In genomic region chr10:17229967-17230682, GRCh38 we compare ENCODE assay signal across 8 cellular contexts. TPM values are rescaled to one million over a fixed set of nuclear protein-coding genes. Genes with fewer than 3 reads are reported as not detected.
DNase-seq lines count a peak whose midpoint lies in the region; TF ChIP-seq lines count a peak whose summit lies in the region.

No MANE protein-coding gene starts in this region.

- H3K27ac ChIP-seq in iPS-20b (ENCODE audit: low read length), result no peak overlapping the region

- peak overlapping the region; percentile 81 for H3K4me3 ChIP-seq in HAP-1
- H3K4me3 ChIP-seq in MG63, result peak overlapping the region; percentile 82
- H3K4me3 ChIP-seq in astrocyte of the spinal cord (ENCODE audit: low read depth, low read length), result peak overlapping the region; percentile 98
- peak overlapping the region; percentile 90 for H3K4me3 ChIP-seq in iPS-20b (ENCODE audit: low read length)

- H3K9me3 ChIP-seq in HAP-1, result 0 out of 2 replicates have a peak, but pooled peaks cover 2% of the 10 kb centered on the region
- no peaks in the 10 kb centered on the region for H3K9me3 ChIP-seq in MG63
- H3K9me3 ChIP-seq in iPS-20b (ENCODE audit: insufficient read depth, low read depth, low read length), result no peaks in the 10 kb centered on the region

- TF ChIP-seq CTCF in GM12874 (IDR thresholded peaks at IDR 0.05; ENCODE audit: insufficient read depth, low read depth, low read length), result 0 out of 2 replicates have a peak, but pooled peaks have one; percentile 4
- no peak for TF ChIP-seq CTCF in astrocyte of the spinal cord (IDR thresholded peaks at IDR 0.05; ENCODE audit: low read depth, low read length)

- H3K9ac ChIP-seq in iPS-20b (ENCODE audit: low read depth, low read length), result peak overlapping the region; percentile 75; the same call in 1 of the 2 replicates

- DNase-seq in HAP-1 (ENCODE audit: low spot score in 2 of 2) (peak; percentile 77 to 91), MG63 (peak; percentile 83), T-helper 22 cell (ENCODE audit: low read depth) (peak; percentile 73), astrocyte of the spinal cord (ENCODE audit: low read depth, low spot score) (peak; percentile 77), cerebellum (ENCODE audit: low spot score) (no peak)
- DNase-seq in stimulated activated CD4-positive, alpha-beta T cell treated with anti-CD3 and anti-CD28 coated beads, Interleukin-12 subunit alpha, Interleukin-12 subunit beta, amount 100 ng/mL, for 4 hours, result peak; percentile 81

- H3K27me3 ChIP-seq in HAP-1 (ENCODE audit: low read depth) (no peaks in the 10 kb centered on the region), MG63 (no peaks in the 10 kb centered on the region), iPS-20b (ENCODE audit: insufficient read depth, low read length) (peaks cover 37% of the 10 kb centered on the region)

- H3K4me1 ChIP-seq in HAP-1 (peaks cover 27% of the 10 kb centered on the region), iPS-20b (ENCODE audit: insufficient read depth, low read length) (peaks cover 24% of the 10 kb centered on the region; the same call in 1 of the 2 replicates)

- in situ Hi-C loops in HAP-1 (cut with MboI; ENCODE audit: low sequenced_read_pairs) (no loop called here), astrocyte of the spinal cord (cut with HindIII; ENCODE audit: low sequenced_read_pairs) (loop anchor here (25.0 kb wide), 1 partner anchor 368 kb away; no protein-coding TSS in a partner anchor)

- H3K36me3 ChIP-seq in HAP-1 (replicated peaks) (peaks cover 51% of the 10 kb centered on the region), MG63 (peaks cover 60% of the 10 kb centered on the region), iPS-20b (ENCODE audit: insufficient read depth, low read depth, low read length) (peaks cover 46% of the 10 kb centered on the region)

RNA-seq across cellular contexts. Expression of gene VIM, which starts 2.1 kb away (rescaled TPM):
- 6,535 and 7,091 TPM in 2 replicates for total RNA-seq in MG63 (2014; rRNA removed; shearing (Covaris generic); ENCODE audit: low replicate concordance)
- total RNA-seq in cerebellum, result 562 TPM

RNA-seq across cellular contexts. Expression of gene TRDMT1, which starts 28.7 kb away (rescaled TPM):
- 3.3 and 13.1 TPM in 2 replicates for total RNA-seq in MG63 (2014; rRNA removed; shearing (Covaris generic); ENCODE audit: low replicate concordance)
- total RNA-seq in cerebellum, result 36.7 TPM

Comparison
In these comparisons a context has a peak if more than half of its experiments do, and no peak if none do; other contexts are left out.
1. RNA of gene VIM, which starts 2.1 kb away (total RNA-seq): 6,535 to 7,091 TPM in MG63; 562 TPM in cerebellum (single experiment); every median in the first group is over 10 times any median in the second.
2. Peak in every context shown above with its lines, with median percentiles within 50 percentile points of each other: H3K4me3 ChIP-seq.